Comparison of ENCODE assay signal across 12 cellular contexts in genomic region chr11:126601136-126601535, GRCh38.
"Had no signal": no experiment of that assay in that cellular context is flagged by ENCODE, and none has a peak within 500 bp of the region (broad histone marks: within the 10 kb centered on the region; RNA-seq: fewer than 3 reads in every experiment).

No MANE protein-coding gene starts in this region.

- H3K36me3 Mint-ChIP-seq: activated naive CD8-positive, alpha-beta T cell treated with anti-CD3 and anti-CD28 coated beads, Interleukin-2, amount 10 ng/mL, durations not matched to agents 7 days and 5 days; immature natural killer cell; mesothelial cell of epicardium; stimulated activated naive B cell treated with anti-CD40 and anti-IgM and Interleukin-4, amounts not matched to agents 10 μg/mL and 1 μg/mL and 100 μg/mL, for 72 hours had no signal

- ATAC-seq: esophagus mucosa; stimulated activated naive B cell treated with anti-CD40 and anti-IgM and Interleukin-4, amounts not matched to agents 10 μg/mL and 1 μg/mL and 100 μg/mL, for 72 hours had no signal

- H3K4me1 Mint-ChIP-seq: activated naive CD8-positive, alpha-beta T cell treated with anti-CD3 and anti-CD28 coated beads, Interleukin-2, amount 10 ng/mL, durations not matched to agents 7 days and 5 days; immature natural killer cell; stimulated activated naive B cell treated with anti-CD40 and anti-IgM and Interleukin-4, amounts not matched to agents 10 μg/mL and 1 μg/mL and 100 μg/mL, for 72 hours had no signal

- H3K9me3 Mint-ChIP-seq: activated naive CD8-positive, alpha-beta T cell treated with anti-CD3 and anti-CD28 coated beads, Interleukin-2, amount 10 ng/mL, durations not matched to agents 7 days and 5 days; activated T-cell treated with anti-CD3 and anti-CD28 coated beads, Interleukin-2, amount 50 U/mL, for 24 hours; immature natural killer cell; mesothelial cell of epicardium; T-helper 2 cell treated with Interferon-gamma antibody and Interleukin-4, amounts not matched to agents 5 μg/mL and 100 μg/mL, for 36 hours had no signal

- H3K27ac Mint-ChIP-seq: activated naive CD8-positive, alpha-beta T cell treated with anti-CD3 and anti-CD28 coated beads, Interleukin-2, amount 10 ng/mL, durations not matched to agents 7 days and 5 days; activated T-cell treated with anti-CD3 and anti-CD28 coated beads, Interleukin-2, amount 50 U/mL, for 24 hours; mesothelial cell of epicardium; stimulated activated naive B cell treated with anti-CD40 and anti-IgM and Interleukin-4, amounts not matched to agents 10 μg/mL and 1 μg/mL and 100 μg/mL, for 72 hours; T-helper 2 cell treated with Interferon-gamma antibody and Interleukin-4, amounts not matched to agents 5 μg/mL and 100 μg/mL, for 36 hours had no signal

- DNase-seq: activated CD4-positive, alpha-beta T cell treated with anti-CD3 and anti-CD28 coated beads, Interleukin-2, amount 50 U/mL, for 4 hours; activated CD4-positive, CD25-positive, alpha-beta regulatory T cell treated with anti-CD3 and anti-CD28 coated beads, Interleukin-2, amount 50 U/mL, for 72 hours; activated gamma-delta T cell; activated naive CD8-positive, alpha-beta T cell treated with anti-CD3 and anti-CD28 coated beads, Interleukin-2, amount 10 ng/mL, durations not matched to agents 7 days and 5 days; activated T-cell treated with anti-CD3 and anti-CD28 coated beads, Interleukin-2, amount 50 U/mL, for 24 hours; immature natural killer cell; stimulated activated CD4-positive, alpha-beta T cell treated with anti-CD3 and anti-CD28 coated beads, Interleukin-2, amount 100 ng/mL, for 24 hours; stimulated activated naive B cell treated with anti-CD40 and anti-IgM and Interleukin-4, amounts not matched to agents 10 μg/mL and 1 μg/mL and 100 μg/mL, for 72 hours; transverse colon had no signal

- H3K4me3 Mint-ChIP-seq: activated naive CD8-positive, alpha-beta T cell treated with anti-CD3 and anti-CD28 coated beads, Interleukin-2, amount 10 ng/mL, durations not matched to agents 7 days and 5 days; activated T-cell treated with anti-CD3 and anti-CD28 coated beads, Interleukin-2, amount 50 U/mL, for 24 hours; immature natural killer cell; mesothelial cell of epicardium; stimulated activated naive B cell treated with anti-CD40 and anti-IgM and Interleukin-4, amounts not matched to agents 10 μg/mL and 1 μg/mL and 100 μg/mL, for 72 hours; T-helper 2 cell treated with Interferon-gamma antibody and Interleukin-4, amounts not matched to agents 5 μg/mL and 100 μg/mL, for 36 hours had no signal
